In the genomic region with DNA sequence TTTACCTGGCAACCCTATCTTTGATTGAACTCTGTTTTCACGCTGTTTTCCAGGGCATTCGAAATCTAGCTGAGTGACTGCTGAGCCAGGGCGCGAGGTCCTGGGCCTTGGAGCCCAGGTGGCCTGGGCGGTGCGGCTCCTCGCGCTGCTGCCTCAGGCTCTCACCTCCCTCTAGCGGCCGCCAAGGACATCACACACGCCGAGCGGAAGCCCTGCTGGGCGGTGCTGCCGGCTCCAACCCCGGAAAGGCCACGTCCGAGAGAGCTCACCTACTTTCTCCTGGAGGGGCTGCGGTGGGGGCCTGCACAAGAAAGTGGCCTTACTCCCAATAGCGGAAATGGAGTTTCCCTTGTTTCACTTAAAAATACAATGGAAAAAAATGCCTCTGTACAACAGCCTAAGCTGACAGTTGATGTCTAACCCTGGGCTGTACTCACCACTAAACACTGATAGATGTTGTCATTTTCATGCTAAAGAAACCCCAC, we compare ENCODE assay signal across 8 cellular contexts.
A peak's percentile ranks its signal among the peaks of the same experiment; 100 is the strongest.
DNase-seq lines count a peak whose midpoint lies in the region; ATAC-seq and TF ChIP-seq lines count a peak whose summit lies in the region.

No MANE protein-coding gene starts in this region.

- H3K36me3 ChIP-seq in testis (ENCODE audit: low read depth, missing control alignments), result no peaks in the 10 kb centered on the region

- H3K79me2 ChIP-seq in H9 (ENCODE audit: insufficient read depth, low read length), result no peaks in the 10 kb centered on the region

- no peaks in the 10 kb centered on the region for H4K20me1 ChIP-seq in H9 (ENCODE audit: control insufficient read depth, insufficient read depth, insufficient read length)

- H3K4me3 ChIP-seq in LNCaP clone FGC (ENCODE audit: low read depth, low read length) (no peak overlapping the region), testis (peak overlapping the region in 1 of 2 donors; percentile 18)

- peak; percentile 60 for DNase-seq in GDM1 (lab: John Stamatoyannopoulos, UW)
- DNase-seq in H9, result peak; percentile 86
- DNase-seq in LNCaP clone FGC (ENCODE audit: low read depth), result peak; percentile 33
- DNase-seq in SHP77 treated with DMSO at 0.1 percent for 48 hours (lab: John Stamatoyannopoulos, UW), result peak; percentile 63
- DNase-seq in activated gamma-delta T cell (lab: John Stamatoyannopoulos, UW), result peak; percentile 44
- DNase-seq in foreskin melanocyte, result peak; percentile 56
- peak; percentile 36 for DNase-seq in omental fat pad (ENCODE audit: low spot score)
- DNase-seq in testis, result peak; percentile 88

- intact Hi-C loops in testis (cut with DNase I; ENCODE audit: low total_unique reads), result no loop called here

- TF ChIP-seq CTCF in H9 (conservative IDR thresholded peaks at IDR 0.05) (peak; percentile 90), LNCaP clone FGC (IDR thresholded peaks at IDR 0.05; ENCODE audit: control insufficient read depth, extremely low read depth, insufficient read depth) (peak; percentile 94), omental fat pad (IDR thresholded peaks at IDR 0.05) (peak in 1 of 3 donors; percentile 88), testis (IDR thresholded peaks at IDR 0.05) (peak; percentile 76 to 90 (median 79))

- H3K27me3 ChIP-seq in H9 (ENCODE audit: insufficient read depth, low read length) (no peaks in the 10 kb centered on the region), testis (no peaks in the 10 kb centered on the region)

- H2AFZ ChIP-seq in H9 (ENCODE audit: low read length), result no peak overlapping the region

- peaks cover 2% of the 10 kb centered on the region for H3K27me3 Mint-ChIP-seq in H9 (ENCODE audit: low read depth)

- H3K36me3 Mint-ChIP-seq in H9 (ENCODE audit: insufficient read depth in 1 of 3, low read depth in 3 of 3), result no peaks in the 10 kb centered on the region; a peak in 1 of 7 replicates

- H3K18ac ChIP-seq in H9 (ENCODE audit: insufficient read length, low read depth, low read length), result no peak overlapping the region

- H3T11ph ChIP-seq in H9 (ENCODE audit: low read length), result no peak overlapping the region

- no peak overlapping the region for H4K91ac ChIP-seq in H9 (ENCODE audit: insufficient read length, low read depth, low read length)

- no peaks in the 10 kb centered on the region for H3K79me1 ChIP-seq in H9 (ENCODE audit: insufficient read depth, low read depth, low read length, poor library complexity, severe bottlenecking)

- no peaks in the 10 kb centered on the region for H3K9me3 ChIP-seq in H9 (ENCODE audit: control insufficient read depth, low read depth, low read length)
- no peaks in the 10 kb centered on the region for H3K9me3 ChIP-seq in testis

- no peak overlapping the region for H3K23ac ChIP-seq in H9 (ENCODE audit: insufficient read length, low read depth, low read length)

- peak overlapping the region in 1 of 2 experiments; percentile 50; a peak in 1 of 5 replicates for H3K4me3 Mint-ChIP-seq in H9

- no peak overlapping the region for H2BK15ac ChIP-seq in H9 (ENCODE audit: low read depth, low read length)

- no peak overlapping the region for H2AK5ac ChIP-seq in H9 (ENCODE audit: insufficient read length, low read length)

- no CpG with 5 or more reads among the region's 20 CpGs for WGBS in H9 (ENCODE audit: extremely low coverage, insufficient read length, low lambda C conversion rate)
- 1 to 3% methylated on average over 9 to 20 of the region's 20 CpGs for WGBS in testis, 2 donors

- H4K8ac ChIP-seq in H9 (replicated peaks; ENCODE audit: insufficient read length, low read depth, low read length), result no peak overlapping the region

- H3K56ac ChIP-seq in H9 (ENCODE audit: insufficient read length, low read depth, low read length), result no peak overlapping the region

- ATAC-seq in omental fat pad (ENCODE audit: low FRiP score), result peak; percentile 92

- no peak overlapping the region for H3K14ac ChIP-seq in H9 (ENCODE audit: insufficient read depth, low read length)

- no peak overlapping the region for H3K4ac ChIP-seq in H9 (ENCODE audit: low read depth, low read length)

- no peak for TF ChIP-seq POLR2A in testis (IDR thresholded peaks at IDR 0.05)

- no peak overlapping the region for H3K27ac Mint-ChIP-seq in H9

- no peak overlapping the region for H3K4me2 ChIP-seq in H9 (ENCODE audit: insufficient read depth, insufficient read length, low read length)

- H2BK120ac ChIP-seq in H9 (ENCODE audit: low read depth, low read length, poor library complexity, severe bottlenecking), result no peak overlapping the region

- H3K4me1 Mint-ChIP-seq in H9, result peaks cover 26 to 34% of the 10 kb centered on the region in 2 experiments

- no peak overlapping the region for H3K9ac ChIP-seq in H9 (ENCODE audit: extremely low read depth, insufficient read length, low read length)

- no peak overlapping the region for H4K5ac ChIP-seq in H9 (ENCODE audit: insufficient read length, low read depth, low read length)

- H3K27ac ChIP-seq in H9 (ENCODE audit: insufficient read length, low read depth, low read length) (no peak overlapping the region), testis (peak overlapping the region in 1 of 2 donors; percentile 6)

- no peaks in the 10 kb centered on the region for H3K4me1 ChIP-seq in H9 (ENCODE audit: insufficient read depth, low read length)
- peaks cover 6% of the 10 kb centered on the region for H3K4me1 ChIP-seq in testis

- no peak overlapping the region for H2BK5ac ChIP-seq in H9 (ENCODE audit: insufficient read length, low read length)

- H3K9me3 Mint-ChIP-seq in H9, result no peaks in the 10 kb centered on the region

- no peak overlapping the region for H2BK20ac ChIP-seq in H9 (ENCODE audit: low read depth, low read length, poor library complexity, severe bottlenecking)

- H2BK12ac ChIP-seq in H9 (ENCODE audit: insufficient read length, low read depth, low read length), result no peak overlapping the region

- H3K23me2 ChIP-seq in H9 (ENCODE audit: insufficient read length, low read depth, low read length, poor library complexity, severe bottlenecking), result peaks cover 2% of the 10 kb centered on the region

Comparison
In these comparisons a context has a peak if more than half of its experiments do, and no peak if none do; other contexts are left out.
1. DNase-seq: peak in every context shown above with its lines; median percentile 88 in testis; 86 in H9; 63 in SHP77 treated with DMSO at 0.1 percent for 48 hours; 60 in GDM1; 56 in foreskin melanocyte; 44 in activated gamma-delta T cell; 36 in omental fat pad; 33 in LNCaP clone FGC.